Comparison of ENCODE assay signal across 8 cellular contexts in genomic region chr21:14773777-14774345, GRCh38.
DNase-seq lines count a peak whose midpoint lies in the region; ATAC-seq and TF ChIP-seq lines count a peak whose summit lies in the region.

No MANE protein-coding gene starts in this region.

- CTCF ChIA-PET in PC-9 (lab: Charles Lee): no interaction called here

- H3K27ac ChIP-seq in PC-9: no peak overlapping the region
- no peak overlapping the region for H3K27ac ChIP-seq in right cardiac atrium (ENCODE audit: low read length)

- peak; percentile 52 for TF ChIP-seq CTCF in PC-9 (conservative IDR thresholded peaks at IDR 0.05)
- TF ChIP-seq CTCF in lower leg skin (IDR thresholded peaks at IDR 0.05): no peak

- H3K4me3 Mint-ChIP-seq in activated T-helper 2 cell treated with anti-CD3 and anti-CD28 coated beads, Interferon-gamma antibody, Interleukin-2, Interleukin-4, amounts not matched to agents 10 μg/mL and 5 μg/mL and 100 μg/mL, durations not matched to agents 14 hours and 24 hours and 36 hours (ENCODE audit: low read depth): no peak overlapping the region

- H2AFZ ChIP-seq in PC-9: no peak overlapping the region

- 28% methylated on average over 5 of the region's 5 CpGs for WGBS in right cardiac atrium
- 37 to 44% methylated on average over 5 of the region's 5 CpGs for WGBS in lower leg skin, 2 donors

- no peak overlapping the region for H3K27ac Mint-ChIP-seq in activated T-helper 2 cell treated with anti-CD3 and anti-CD28 coated beads, Interferon-gamma antibody, Interleukin-2, Interleukin-4, amounts not matched to agents 10 μg/mL and 5 μg/mL and 100 μg/mL, durations not matched to agents 14 hours and 24 hours and 36 hours

- intact Hi-C loops in PC-9 (cut with micrococcal nuclease; ENCODE audit: unreplicated experiment): no loop called here
- intact Hi-C loops in activated T-helper 2 cell treated with anti-CD3 and anti-CD28 coated beads, Interferon-gamma antibody, Interleukin-2, Interleukin-4, amounts not matched to agents 10 μg/mL and 5 μg/mL and 100 μg/mL, durations not matched to agents 14 hours and 24 hours and 36 hours (cut with micrococcal nuclease): loop anchor here (1.0 to 10.0 kb wide), 3 partner anchors 329 to 517 kb away; no protein-coding TSS in a partner anchor
- intact Hi-C loops in right cardiac atrium (cut with DNase I): no loop called here
- intact Hi-C loops in lower leg skin (cut with DNase I; ENCODE audit: low total_unique reads): no loop called here

- no peaks in the 10 kb centered on the region for H3F3A ChIP-seq in PC-9 (ENCODE audit: insufficient read depth, low read depth)

- no peaks in the 10 kb centered on the region for H3K9me3 ChIP-seq in PC-9 (ENCODE audit: insufficient read depth, low read depth)
- no peaks in the 10 kb centered on the region for H3K9me3 ChIP-seq in right cardiac atrium (ENCODE audit: control insufficient read depth, low read length)

- H3K79me2 ChIP-seq in PC-9 (ENCODE audit: low read depth): no peaks in the 10 kb centered on the region

- no peaks in the 10 kb centered on the region for H3K36me3 Mint-ChIP-seq in activated T-helper 2 cell treated with anti-CD3 and anti-CD28 coated beads, Interferon-gamma antibody, Interleukin-2, Interleukin-4, amounts not matched to agents 10 μg/mL and 5 μg/mL and 100 μg/mL, durations not matched to agents 14 hours and 24 hours and 36 hours (ENCODE audit: low read depth)

- no peak for TF ChIP-seq POLR2A in lower leg skin (IDR thresholded peaks at IDR 0.05)

- H4K20me1 ChIP-seq in PC-9 (ENCODE audit: insufficient read depth): no peaks in the 10 kb centered on the region

- no TSS peak for BruUV-seq in PC-9 (replicated peaks; lab: Mats Ljungman, UMichigan)

- H3K9me2 ChIP-seq in PC-9 (ENCODE audit: insufficient read depth): 0 out of 2 replicates have a peak, but pooled peaks cover 3% of the 10 kb centered on the region

- no peak for ATAC-seq in right cardiac atrium

- peaks cover 1% of the 10 kb centered on the region for H3K4me1 Mint-ChIP-seq in activated T-helper 2 cell treated with anti-CD3 and anti-CD28 coated beads, Interferon-gamma antibody, Interleukin-2, Interleukin-4, amounts not matched to agents 10 μg/mL and 5 μg/mL and 100 μg/mL, durations not matched to agents 14 hours and 24 hours and 36 hours (ENCODE audit: low read depth)

- peak; percentile 31 for DNase-seq in activated gamma-delta T cell treated with Interleukin-2 at 50 U/mL for 16 hours
- DNase-seq in activated gamma-delta T cell (lab: John Stamatoyannopoulos, UW): no peak
- peak in 1 of 2 experiments; percentile 2 for DNase-seq in PC-9
- DNase-seq in activated T-helper 2 cell treated with anti-CD3 and anti-CD28 coated beads, Interferon-gamma antibody, Interleukin-2, Interleukin-4, amounts not matched to agents 10 μg/mL and 5 μg/mL and 100 μg/mL, durations not matched to agents 14 hours and 24 hours and 36 hours (ENCODE audit: low spot score): peak; percentile 37
- peak; percentile 35 to 65 (median 46) for DNase-seq in right cardiac atrium
- peak; percentile 44 to 49 for DNase-seq in stimulated activated CD4-positive, alpha-beta T cell treated with anti-CD3 and anti-CD28 coated beads, Interleukin-1b, Interleukin-23, amount 100 ng/mL, for 4 hours (ENCODE audit: low read depth in 2 of 2)
- no peak for DNase-seq in NCI-H2171 treated with DMSO at 0.1 percent for 48 hours (lab: John Stamatoyannopoulos, UW)
- DNase-seq in lower leg skin (ENCODE audit: low spot score in 2 of 2): no peak

- peaks cover 15% of the 10 kb centered on the region for H3K27me3 Mint-ChIP-seq in activated T-helper 2 cell treated with anti-CD3 and anti-CD28 coated beads, Interferon-gamma antibody, Interleukin-2, Interleukin-4, amounts not matched to agents 10 μg/mL and 5 μg/mL and 100 μg/mL, durations not matched to agents 14 hours and 24 hours and 36 hours (ENCODE audit: low read depth)

- POLR2A ChIA-PET in PC-9 (lab: Charles Lee; ENCODE audit: unreplicated experiment): no interaction called here

- H3K36me3 ChIP-seq in PC-9 (ENCODE audit: low read depth): no peaks in the 10 kb centered on the region

- H3K27me3 ChIP-seq in PC-9 (ENCODE audit: insufficient read depth, low read depth) (no peaks in the 10 kb centered on the region), right cardiac atrium (ENCODE audit: control insufficient read depth, insufficient read depth) (no peaks in the 10 kb centered on the region)

- H3K4me2 ChIP-seq in PC-9: no peak overlapping the region

- H3K4me1 ChIP-seq in PC-9 (replicated peaks; ENCODE audit: insufficient read depth): no peaks in the 10 kb centered on the region
- no peaks in the 10 kb centered on the region for H3K4me1 ChIP-seq in right cardiac atrium (ENCODE audit: control insufficient read depth, insufficient read depth, low read length)

- no peaks in the 10 kb centered on the region for H3K9me3 Mint-ChIP-seq in activated T-helper 2 cell treated with anti-CD3 and anti-CD28 coated beads, Interferon-gamma antibody, Interleukin-2, Interleukin-4, amounts not matched to agents 10 μg/mL and 5 μg/mL and 100 μg/mL, durations not matched to agents 14 hours and 24 hours and 36 hours

- no peak overlapping the region for H3K4me3 ChIP-seq in PC-9
- H3K4me3 ChIP-seq in right cardiac atrium (ENCODE audit: low read length): no peak overlapping the region
- H3K4me3 ChIP-seq in lower leg skin (ENCODE audit: low read depth, poor library complexity, severe bottlenecking): no peak overlapping the region

Comparison
In these comparisons a context has a peak if more than half of its experiments do, and no peak if none do; other contexts are left out.
1. DNase-seq: peak in activated gamma-delta T cell treated with Interleukin-2 at 50 U/mL for 16 hours (single experiment), activated T-helper 2 cell treated with anti-CD3 and anti-CD28 coated beads, Interferon-gamma antibody, Interleukin-2, Interleukin-4, amounts not matched to agents 10 μg/mL and 5 μg/mL and 100 μg/mL, durations not matched to agents 14 hours and 24 hours and 36 hours (single experiment), right cardiac atrium (3 of 3) and stimulated activated CD4-positive, alpha-beta T cell treated with anti-CD3 and anti-CD28 coated beads, Interleukin-1b, Interleukin-23, amount 100 ng/mL, for 4 hours (2 of 2); none in activated gamma-delta T cell (single experiment), NCI-H2171 treated with DMSO at 0.1 percent for 48 hours (single experiment) and lower leg skin (0 of 2).